Comparison of ENCODE assay signal across 20 cellular contexts in genomic region chr9:16348531-16348930, GRCh38.
"Had no signal": no experiment of that assay in that cellular context is flagged by ENCODE, and none has a peak within 500 bp of the region (broad histone marks: within the 10 kb centered on the region; RNA-seq: fewer than 3 reads in every experiment).

No MANE protein-coding gene starts in this region.

- ATAC-seq: activated CD4-positive, alpha-beta T cell treated with anti-CD3 and anti-CD28 coated beads for 36 hours; activated CD8-positive, alpha-beta T cell treated with anti-CD3 and anti-CD28 coated beads, Interleukin-2, amount 10 ng/mL, durations not matched to agents 7 days and 5 days; activated naive CD8-positive, alpha-beta T cell treated with anti-CD3 and anti-CD28 coated beads, Interleukin-2, amount 50 U/mL, for 24 hours; activated T-cell treated with anti-CD3 and anti-CD28 coated beads, Interleukin-2, amount 50 U/mL, for 4 hours; left colon; WTC11 had no signal

- H3K27ac Mint-ChIP-seq: activated CD4-positive, alpha-beta T cell treated with anti-CD3 and anti-CD28 coated beads for 36 hours; activated CD8-positive, alpha-beta T cell treated with anti-CD3 and anti-CD28 coated beads, Interleukin-2, amount 10 ng/mL, durations not matched to agents 7 days and 5 days; activated naive CD4-positive, alpha-beta T cell treated with anti-CD3 and anti-CD28 coated beads, Interleukin-2, amount 10 ng/mL, durations not matched to agents 7 days and 5 days; activated naive CD8-positive, alpha-beta T cell treated with anti-CD3 and anti-CD28 coated beads, Interleukin-2, amount 50 U/mL, for 24 hours; T-helper 2 cell treated with Interferon-gamma antibody and Interleukin-4, amounts not matched to agents 5 μg/mL and 100 μg/mL, for 36 hours; WTC11 had no signal

- DNase-seq: activated CD4-positive, alpha-beta T cell treated with anti-CD3 and anti-CD28 coated beads for 36 hours; activated CD8-positive, alpha-beta T cell treated with anti-CD3 and anti-CD28 coated beads, Interleukin-2, amount 10 ng/mL, durations not matched to agents 7 days and 5 days; activated naive CD4-positive, alpha-beta T cell treated with anti-CD3 and anti-CD28 coated beads, Interleukin-2, amount 10 ng/mL, durations not matched to agents 7 days and 5 days; activated naive CD8-positive, alpha-beta T cell treated with anti-CD3 and anti-CD28 coated beads, Interleukin-2, amount 50 U/mL, for 24 hours; activated T-cell treated with anti-CD3 and anti-CD28 coated beads, Interleukin-2, amount 50 U/mL, for 4 hours; aorta; cortex of kidney; erythroblast; hippocampal formation; islet precursor cell; left colon; naive B cell; stimulated activated CD4-positive, alpha-beta T cell treated with anti-CD3 and anti-CD28 coated beads, Interleukin-12 subunit alpha, Interleukin-12 subunit beta, amount 100 ng/mL, for 4 hours; stimulated activated CD4-positive, alpha-beta T cell treated with anti-CD3 and anti-CD28 coated beads, Interleukin-1b, Interleukin-23, amount 100 ng/mL, for 48 hours; stimulated activated CD8-positive, alpha-beta memory T cell treated with anti-CD3 and anti-CD28 coated beads, Interleukin-4, amount 100 ng/mL, for 48 hours; stimulated activated naive CD4-positive, alpha-beta T cell had no signal

- H3K9me3 Mint-ChIP-seq: activated naive CD4-positive, alpha-beta T cell treated with anti-CD3 and anti-CD28 coated beads, Interleukin-2, amount 10 ng/mL, durations not matched to agents 7 days and 5 days; activated naive CD8-positive, alpha-beta T cell treated with anti-CD3 and anti-CD28 coated beads, Interleukin-2, amount 50 U/mL, for 24 hours; T-helper 2 cell treated with Interferon-gamma antibody and Interleukin-4, amounts not matched to agents 5 μg/mL and 100 μg/mL, for 36 hours; WTC11 had no signal

- H3K27me3 Mint-ChIP-seq: activated CD4-positive, alpha-beta T cell treated with anti-CD3 and anti-CD28 coated beads for 36 hours; activated naive CD4-positive, alpha-beta T cell treated with anti-CD3 and anti-CD28 coated beads, Interleukin-2, amount 10 ng/mL, durations not matched to agents 7 days and 5 days; activated naive CD8-positive, alpha-beta T cell treated with anti-CD3 and anti-CD28 coated beads, Interleukin-2, amount 50 U/mL, for 24 hours; naive B cell had no signal

- H3K4me3 Mint-ChIP-seq: activated CD4-positive, alpha-beta T cell treated with anti-CD3 and anti-CD28 coated beads for 36 hours; activated CD8-positive, alpha-beta T cell treated with anti-CD3 and anti-CD28 coated beads, Interleukin-2, amount 10 ng/mL, durations not matched to agents 7 days and 5 days; activated naive CD4-positive, alpha-beta T cell treated with anti-CD3 and anti-CD28 coated beads, Interleukin-2, amount 10 ng/mL, durations not matched to agents 7 days and 5 days; activated naive CD8-positive, alpha-beta T cell treated with anti-CD3 and anti-CD28 coated beads, Interleukin-2, amount 50 U/mL, for 24 hours; activated T-cell treated with anti-CD3 and anti-CD28 coated beads, Interleukin-2, amount 50 U/mL, for 4 hours; naive B cell; T-helper 2 cell treated with Interferon-gamma antibody and Interleukin-4, amounts not matched to agents 5 μg/mL and 100 μg/mL, for 36 hours; WTC11 had no signal

- H3K27ac ChIP-seq: parathyroid adenoma had no signal

- H3K4me1 ChIP-seq: parathyroid adenoma had no signal

- H3K4me3 ChIP-seq: lung had no signal

- H3K9ac ChIP-seq: parathyroid adenoma had no signal

- H3K4me1 Mint-ChIP-seq: activated CD4-positive, alpha-beta T cell treated with anti-CD3 and anti-CD28 coated beads for 36 hours; activated naive CD4-positive, alpha-beta T cell treated with anti-CD3 and anti-CD28 coated beads, Interleukin-2, amount 10 ng/mL, durations not matched to agents 7 days and 5 days; activated naive CD8-positive, alpha-beta T cell treated with anti-CD3 and anti-CD28 coated beads, Interleukin-2, amount 50 U/mL, for 24 hours; naive B cell had no signal

- H3K36me3 Mint-ChIP-seq: activated naive CD4-positive, alpha-beta T cell treated with anti-CD3 and anti-CD28 coated beads, Interleukin-2, amount 10 ng/mL, durations not matched to agents 7 days and 5 days; naive B cell; WTC11 had no signal
